22 cellular contexts compared by ENCODE assay signal in genomic region chr17:70976447-70976846, GRCh38.
"Had no signal": no experiment of that assay in that cellular context is flagged by ENCODE, and none has a peak within 500 bp of the region (broad histone marks: within the 10 kb centered on the region; RNA-seq: fewer than 3 reads in every experiment).

No MANE protein-coding gene starts in this region.

- DNase-seq: activated CD4-positive, alpha-beta memory T cell treated with anti-CD3 and anti-CD28 coated beads, Interleukin-2, amount 10 ng/mL, durations not matched to agents 7 days and 5 days; activated CD4-positive, alpha-beta T cell treated with anti-CD3 and anti-CD28 coated beads for 36 hours; activated CD4-positive, alpha-beta T cell treated with anti-CD3 and anti-CD28 coated beads, Interleukin-2, amount 50 U/mL, for 1 hour; activated CD4-positive, CD25-positive, alpha-beta regulatory T cell; activated gamma-delta T cell; activated naive CD4-positive, alpha-beta T cell treated with anti-CD3 and anti-CD28 coated beads for 36 hours; activated T-cell treated with anti-CD3 and anti-CD28 coated beads for 4 hours; activated T-cell treated with anti-CD3 and anti-CD28 coated beads, Interleukin-2, amount 50 U/mL, for 48 hours; amygdala; cortex of kidney; Kasumi-1; KBM-7; NCI-H1048; NCI-H1417 treated with DMSO at 0.1 percent for 48 hours; NCI-H1694; NCI-H524 treated with DMSO at 0.1 percent for 48 hours; Peyer's patch; Right ventricle myocardium superior; SJCRH30; SK-N-SH; T-helper 1 cell had no signal

- ATAC-seq: activated CD4-positive, alpha-beta T cell treated with anti-CD3 and anti-CD28 coated beads for 36 hours; activated T-helper 17 cell treated with anti-CD3 and anti-CD28 coated beads, Interleukin-2, amount 50 U/mL, for 72 hours had no signal
